16 cellular contexts compared by ENCODE assay signal in genomic region chr13:37495046-37495445, GRCh38.
DNase-seq lines count a peak whose midpoint lies in the region; ATAC-seq, FAIRE-seq and TF ChIP-seq lines count a peak whose summit lies in the region.
"Had no signal": no experiment of that assay in that cellular context is flagged by ENCODE, and none has a peak within 500 bp of the region (broad histone marks: within the 10 kb centered on the region; RNA-seq: fewer than 3 reads in every experiment).

No MANE protein-coding gene starts in this region.

- H3K36me3 Mint-ChIP-seq in MCF 10A (ENCODE audit: insufficient read depth, unreplicated experiment), result no peaks in the 10 kb centered on the region

- peaks cover 49% of the 10 kb centered on the region for H3K4me1 Mint-ChIP-seq in MCF 10A (ENCODE audit: insufficient read depth, unreplicated experiment)

- H3K9me3 Mint-ChIP-seq in MCF 10A (ENCODE audit: unreplicated experiment), result no peaks in the 10 kb centered on the region
- H3K9me3 Mint-ChIP-seq: nephron progenitor cell had no signal

- no peak for DNase-seq in Right ventricle myocardium superior
- DNase-seq in left ventricle myocardium inferior, result no peak
- DNase-seq in NCI-H1694 treated with DMSO at 0.1 percent for 48 hours (lab: John Stamatoyannopoulos, UW), result peak; percentile 30
- peak; percentile 64 for DNase-seq in MCF 10A (ENCODE audit: unreplicated experiment)
- peak; percentile 10 for DNase-seq in urothelium cell line (ENCODE audit: low spot score)
- no peak for DNase-seq in HCEC 1CT
- DNase-seq: left lung; nephron progenitor cell; stimulated activated CD4-positive, alpha-beta T cell treated with anti-CD3 and anti-CD28 coated beads, Interleukin-4, amount 100 ng/mL, for 4 hours; stimulated activated naive CD4-positive, alpha-beta T cell; uterus had no signal

- ATAC-seq in Right ventricle myocardium superior (ENCODE audit: poor library complexity) (peak; percentile 70), HG03565 (IDR thresholded peaks at IDR 0.05; ENCODE audit: unreplicated experiment) (no peak), GM21526 (IDR thresholded peaks at IDR 0.05; ENCODE audit: low FRiP score, unreplicated experiment) (no peak)
- ATAC-seq: left lung, sciatic nerve had no signal

- BruUV-seq in MCF 10A (replicated peaks; lab: Mats Ljungman, UMichigan), result no TSS peak

- H3K36me3 ChIP-seq in left ventricle myocardium inferior, result no peaks in the 10 kb centered on the region
- H3K36me3 ChIP-seq: adrenal gland, HAP-1, left lung, uterus had no signal

- no peaks in the 10 kb centered on the region for H3K27me3 ChIP-seq in left ventricle myocardium inferior (ENCODE audit: low read depth)
- H3K27me3 ChIP-seq: adrenal gland, left lung, uterus had no signal

- CTCF ChIA-PET in MCF 10A (lab: Yijun Ruan, JAX), result no interaction called here

- no peak for FAIRE-seq in urothelium cell line (lab: Jason Lieb, UNC)

- H3K4me3 ChIP-seq in left ventricle myocardium inferior, result no peak overlapping the region
- H3K4me3 ChIP-seq: adrenal gland, HAP-1, left lung, uterus had no signal

- no peak overlapping the region for H3K27ac ChIP-seq in left ventricle myocardium inferior (replicated peaks)
- H3K27ac ChIP-seq: adrenal gland, left lung, uterus had no signal

- no peak overlapping the region for H3K4me3 Mint-ChIP-seq in MCF 10A (ENCODE audit: unreplicated experiment)
- H3K4me3 Mint-ChIP-seq: nephron progenitor cell had no signal

- no peaks in the 10 kb centered on the region for H3K27me3 Mint-ChIP-seq in MCF 10A (ENCODE audit: insufficient read depth, unreplicated experiment)

- intact Hi-C loops in Right ventricle myocardium superior (cut with DNase I) (no loop called here), left ventricle myocardium inferior (cut with micrococcal nuclease) (no loop called here), MCF 10A (cut with micrococcal nuclease) (no loop called here)

- H3K4me1 ChIP-seq in left ventricle myocardium inferior, result peaks cover 11% of the 10 kb centered on the region
- H3K4me1 ChIP-seq: adrenal gland, HAP-1, left lung, uterus had no signal

- H3K9me3 ChIP-seq in left ventricle myocardium inferior (replicated peaks), result no peaks in the 10 kb centered on the region
- H3K9me3 ChIP-seq: adrenal gland, HAP-1, left lung, uterus had no signal

- TF ChIP-seq CTCF in left ventricle myocardium inferior (IDR thresholded peaks at IDR 0.05; ENCODE audit: borderline replicate concordance), result no peak
- TF ChIP-seq CTCF in MCF 10A (IDR thresholded peaks at IDR 0.05; ENCODE audit: unreplicated experiment), result no peak

- peak overlapping the region; percentile 36 for H3K27ac Mint-ChIP-seq in MCF 10A (ENCODE audit: low read depth, unreplicated experiment)
- H3K27ac Mint-ChIP-seq: nephron progenitor cell had no signal

- POLR2A ChIA-PET in MCF 10A (lab: Yijun Ruan, JAX), result interaction anchor here (0.6 to 1.8 kb wide), 2 partner anchors 15 to 1155 kb away, joined by 3 to 6 read pairs; no protein-coding TSS in a partner anchor

Comparison
In these comparisons a context has a peak if more than half of its experiments do, and no peak if none do; other contexts are left out.
1. DNase-seq: peak in NCI-H1694 treated with DMSO at 0.1 percent for 48 hours (single experiment), MCF 10A (single experiment) and urothelium cell line (single experiment); none in Right ventricle myocardium superior (single experiment), left ventricle myocardium inferior (single experiment) and HCEC 1CT (single experiment).